ENCODE assay signal across 21 cellular contexts in genomic region chr1:110535985-110536384, GRCh38. TPM values are rescaled to one million over a fixed set of nuclear protein-coding genes. Genes with fewer than 3 reads are reported as not detected.
"Had no signal": no experiment of that assay in that cellular context is flagged by ENCODE, and none has a peak within 500 bp of the region (broad histone marks: within the 10 kb centered on the region; RNA-seq: fewer than 3 reads in every experiment).

No MANE protein-coding gene starts in this region.

- H3K4me1 ChIP-seq: left lung, pancreas had no signal

- H3K27ac Mint-ChIP-seq: activated CD4-positive, alpha-beta memory T cell treated with anti-CD3 and anti-CD28 coated beads, Interleukin-2, amount 10 ng/mL, durations not matched to agents 7 days and 5 days; endodermal cell; naive thymus-derived CD8-positive, alpha-beta T cell; stimulated activated effector memory CD8-positive, alpha-beta T cell treated with anti-CD3 and anti-CD28 coated beads, Interleukin-12 subunit alpha, Interleukin-12 subunit beta, amount 100 ng/mL, for 72 hours; WTC11 had no signal

- H3K36me3 Mint-ChIP-seq: naive thymus-derived CD8-positive, alpha-beta T cell; stimulated activated effector memory CD8-positive, alpha-beta T cell treated with anti-CD3 and anti-CD28 coated beads, Interleukin-12 subunit alpha, Interleukin-12 subunit beta, amount 100 ng/mL, for 72 hours; WTC11 had no signal

- H3K4me3 ChIP-seq: cardiac muscle cell, left lung, pancreas had no signal

- DNase-seq: activated CD4-positive, alpha-beta memory T cell treated with anti-CD3 and anti-CD28 coated beads, Interleukin-2, amount 10 ng/mL, durations not matched to agents 7 days and 5 days; activated CD4-positive, alpha-beta T cell treated with anti-CD3 and anti-CD28 coated beads for 4 hours; activated effector memory CD4-positive, alpha-beta T cell treated with Interleukin-2 at 50 U/mL for 16 hours; activated naive CD4-positive, alpha-beta T cell treated with anti-CD3 and anti-CD28 coated beads, Interleukin-2, amount 50 U/mL, for 16 hours; activated T-cell treated with anti-CD3 and anti-CD28 coated beads, Interleukin-2, amount 50 U/mL, for 4 hours; endodermal cell; hippocampal formation; left lung; naive thymus-derived CD8-positive, alpha-beta T cell; pancreas had no signal

- H3K4me1 Mint-ChIP-seq: activated CD4-positive, alpha-beta memory T cell treated with anti-CD3 and anti-CD28 coated beads, Interleukin-2, amount 10 ng/mL, durations not matched to agents 7 days and 5 days; endodermal cell; naive thymus-derived CD8-positive, alpha-beta T cell; stimulated activated effector memory CD8-positive, alpha-beta T cell treated with anti-CD3 and anti-CD28 coated beads, Interleukin-12 subunit alpha, Interleukin-12 subunit beta, amount 100 ng/mL, for 72 hours; WTC11 had no signal

- H3K36me3 ChIP-seq: cardiac muscle cell, left lung, pancreas had no signal

- ATAC-seq: activated T-cell treated with anti-CD3 and anti-CD28 coated beads, Interleukin-2, amount 50 U/mL, for 4 hours; left lung; naive thymus-derived CD8-positive, alpha-beta T cell; pancreas; WTC11 had no signal

- H3K27ac ChIP-seq: cardiac muscle cell, left lung, pancreas had no signal

- H3K9me3 ChIP-seq: left lung, pancreas had no signal

- H3K9me3 Mint-ChIP-seq: activated CD4-positive, alpha-beta memory T cell treated with anti-CD3 and anti-CD28 coated beads, Interleukin-2, amount 10 ng/mL, durations not matched to agents 7 days and 5 days; activated T-cell treated with anti-CD3 and anti-CD28 coated beads, Interleukin-2, amount 50 U/mL, for 4 hours; endodermal cell; naive thymus-derived CD8-positive, alpha-beta T cell; stimulated activated effector memory CD8-positive, alpha-beta T cell treated with anti-CD3 and anti-CD28 coated beads, Interleukin-12 subunit alpha, Interleukin-12 subunit beta, amount 100 ng/mL, for 72 hours; WTC11 had no signal

- H3K27me3 ChIP-seq: pancreas had no signal

- H3K4me3 Mint-ChIP-seq: activated CD4-positive, alpha-beta memory T cell treated with anti-CD3 and anti-CD28 coated beads, Interleukin-2, amount 10 ng/mL, durations not matched to agents 7 days and 5 days; activated T-cell treated with anti-CD3 and anti-CD28 coated beads, Interleukin-2, amount 50 U/mL, for 4 hours; endodermal cell; naive thymus-derived CD8-positive, alpha-beta T cell; stimulated activated effector memory CD8-positive, alpha-beta T cell treated with anti-CD3 and anti-CD28 coated beads, Interleukin-12 subunit alpha, Interleukin-12 subunit beta, amount 100 ng/mL, for 72 hours; WTC11 had no signal

RNA-seq across cellular contexts. Expression of gene KCNA10, which starts 17.0 kb away (rescaled TPM):
- total RNA-seq: activated CD4-positive, alpha-beta memory T cell treated with anti-CD3 and anti-CD28 coated beads, Interleukin-2, amount 10 ng/mL, durations not matched to agents 7 days and 5 days; activated T-cell treated with anti-CD3 and anti-CD28 coated beads, Interleukin-2, amount 50 U/mL, for 4 hours; astrocyte; cardiac muscle cell; dermis microvascular lymphatic vessel endothelial cell; endodermal cell; glomerular endothelial cell; left lung; mucosa of gallbladder; naive thymus-derived CD8-positive, alpha-beta T cell; pancreas; ureter; WTC11 had no signal
- polyA plus RNA-seq: adipose tissue; cardiac muscle cell; esophagus; keratinocyte; naive thymus-derived CD8-positive, alpha-beta T cell; pancreas had no signal
